Comparison of ENCODE assay signal across 1 cellular context in the genomic region with DNA sequence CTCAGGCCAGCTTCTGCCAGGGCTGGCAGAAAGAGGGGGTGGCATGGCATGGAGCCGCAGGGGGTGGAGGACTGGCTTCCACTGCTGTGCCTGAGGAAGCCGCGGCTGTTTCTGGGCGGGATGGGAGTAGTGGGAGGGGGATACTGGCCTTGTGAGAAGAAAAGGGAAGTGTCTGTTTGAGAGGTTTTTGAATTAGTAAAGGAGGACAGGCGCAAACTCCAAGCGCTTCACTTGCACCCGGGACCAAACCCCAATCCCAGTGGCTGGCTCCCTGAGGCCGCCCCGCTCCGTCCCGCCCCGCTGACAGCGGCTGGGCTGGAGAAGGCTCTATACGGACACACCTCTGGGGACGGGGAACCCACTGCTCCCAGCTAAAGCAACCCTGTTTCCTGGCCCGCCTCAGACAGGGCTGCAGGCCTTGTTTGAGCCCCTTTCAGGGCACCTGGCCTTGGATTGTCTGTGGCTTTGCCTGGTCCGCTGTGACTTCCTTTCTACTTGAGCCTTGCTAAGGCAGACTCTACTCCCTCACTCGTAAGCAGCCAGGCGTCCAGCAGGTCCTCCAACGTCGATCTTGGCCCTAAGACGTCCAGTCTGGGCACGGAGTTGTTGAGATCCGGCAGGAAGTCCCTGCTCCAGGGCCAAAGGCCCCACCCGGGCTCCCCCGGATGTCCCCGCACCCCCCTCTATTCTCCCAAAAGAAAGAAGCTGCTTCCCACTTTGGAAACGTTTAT.
TF ChIP-seq lines count a peak whose summit lies in the region.

No MANE protein-coding gene starts in this region.

TF ChIP-seq in IMR-90, 13 proteins besides CTCF, POLR2A, EP300 and RAD21:
- TF ChIP-seq MXI1 (IDR thresholded peaks at IDR 0.05; ENCODE audit: borderline replicate concordance, low read depth, low read length) (no peak), RCOR1 (IDR thresholded peaks at IDR 0.05; ENCODE audit: insufficient replicate concordance, low read length) (no peak), MAFK (IDR thresholded peaks at IDR 0.05; ENCODE audit: low read depth, low read length) (no peak), BHLHE40 (IDR thresholded peaks at IDR 0.05; ENCODE audit: low read depth, low read length) (no peak), SMC3 (IDR thresholded peaks at IDR 0.05; ENCODE audit: low read depth, low read length) (no peak), NFE2L2 (IDR thresholded peaks at IDR 0.05; ENCODE audit: low read depth, low read length) (no peak), CHD1 (IDR thresholded peaks at IDR 0.05; ENCODE audit: low read depth, low read length) (no peak), MAZ (IDR thresholded peaks at IDR 0.05; ENCODE audit: borderline replicate concordance, low read depth, low read length) (no peak), FOS (IDR thresholded peaks at IDR 0.05; ENCODE audit: low read depth, low read length) (no peak)
- TF ChIP-seq, protein P1, sequence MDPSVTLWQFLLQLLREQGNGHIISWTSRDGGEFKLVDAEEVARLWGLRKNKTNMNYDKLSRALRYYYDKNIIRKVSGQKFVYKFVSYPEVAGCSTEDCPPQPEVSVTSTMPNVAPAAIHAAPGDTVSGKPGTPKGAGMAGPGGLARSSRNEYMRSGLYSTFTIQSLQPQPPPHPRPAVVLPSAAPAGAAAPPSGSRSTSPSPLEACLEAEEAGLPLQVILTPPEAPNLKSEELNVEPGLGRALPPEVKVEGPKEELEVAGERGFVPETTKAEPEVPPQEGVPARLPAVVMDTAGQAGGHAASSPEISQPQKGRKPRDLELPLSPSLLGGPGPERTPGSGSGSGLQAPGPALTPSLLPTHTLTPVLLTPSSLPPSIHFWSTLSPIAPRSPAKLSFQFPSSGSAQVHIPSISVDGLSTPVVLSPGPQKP (IDR thresholded peaks at IDR 0.05; ENCODE audit: borderline replicate concordance, low read depth, low read length), result no peak
